ENCODE assay signal across 25 cellular contexts in the genomic region with DNA sequence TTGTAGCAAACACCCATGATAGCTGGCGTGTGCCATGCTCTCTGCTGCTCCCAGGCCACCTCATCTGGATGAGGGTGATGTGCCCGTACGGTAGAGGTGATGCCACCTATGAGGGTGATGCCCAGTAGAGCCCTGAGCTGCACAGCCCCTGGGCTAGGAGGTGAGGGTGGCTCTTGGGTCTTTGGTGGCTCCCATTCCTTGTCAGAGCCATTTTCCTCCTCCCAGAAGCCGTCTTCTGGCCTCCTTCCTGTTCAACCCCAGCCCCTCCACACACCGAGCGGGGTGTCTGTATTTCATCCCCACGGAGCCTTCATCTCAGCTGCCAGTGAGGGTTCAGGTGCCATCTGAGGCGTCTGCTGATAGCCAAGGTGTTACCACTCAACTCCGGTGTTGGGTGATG.
"Had no signal": no experiment of that assay in that cellular context is flagged by ENCODE, and none has a peak within 500 bp of the region (broad histone marks: within the 10 kb centered on the region; RNA-seq: fewer than 3 reads in every experiment).

No MANE protein-coding gene starts in this region.

- H3K9me3 Mint-ChIP-seq: activated B cell treated with CpG ODN at 0.5 μM for 24 hours; activated naive CD4-positive, alpha-beta T cell treated with anti-CD3 and anti-CD28 coated beads for 36 hours had no signal

- H3K27ac ChIP-seq: brain microvascular endothelial cell, Peyer's patch, SJSA1 had no signal

- H3K9me3 ChIP-seq: Peyer's patch, SJSA1 had no signal

- H3K4me3 ChIP-seq: K562, Peyer's patch, SJSA1 had no signal

- H3K4me3 Mint-ChIP-seq: activated B cell treated with CpG ODN at 0.5 μM for 24 hours; activated CD4-positive, alpha-beta T cell treated with anti-CD3 and anti-CD28 coated beads, Interleukin-2, amount 10 ng/mL, durations not matched to agents 24 days and 14 days; activated CD8-positive, alpha-beta memory T cell treated with anti-CD3 and anti-CD28 coated beads, Interleukin-2, amount 10 ng/mL, durations not matched to agents 7 days and 5 days; activated naive CD4-positive, alpha-beta T cell treated with anti-CD3 and anti-CD28 coated beads for 36 hours; activated naive CD8-positive, alpha-beta T cell; activated T-cell treated with anti-CD3 and anti-CD28 coated beads, Interleukin-2, amount 50 U/mL, for 24 hours; activated T-helper 1 cell treated with anti-CD3 and anti-CD28 coated beads, Interleukin-12 subunit alpha, Interleukin-12 subunit beta, Interleukin-2, Interleukin-4 antibody, amounts not matched to agents 30 ng/mL and 10 ng/mL and 1 ng/mL, durations not matched to agents 14 hours and 24 hours and 36 hours had no signal

- H3K36me3 Mint-ChIP-seq: activated CD8-positive, alpha-beta memory T cell treated with anti-CD3 and anti-CD28 coated beads, Interleukin-2, amount 10 ng/mL, durations not matched to agents 7 days and 5 days; activated naive CD8-positive, alpha-beta T cell had no signal

- H3K27me3 ChIP-seq: brain microvascular endothelial cell, Peyer's patch, SJSA1 had no signal

- H3K4me1 ChIP-seq: SJSA1 had no signal

- H3K27me3 Mint-ChIP-seq: activated B cell treated with CpG ODN at 0.5 μM for 24 hours; activated CD4-positive, alpha-beta T cell treated with anti-CD3 and anti-CD28 coated beads, Interleukin-2, amount 10 ng/mL, durations not matched to agents 24 days and 14 days; activated CD8-positive, alpha-beta memory T cell treated with anti-CD3 and anti-CD28 coated beads, Interleukin-2, amount 10 ng/mL, durations not matched to agents 7 days and 5 days; activated naive CD8-positive, alpha-beta T cell; activated T-cell treated with anti-CD3 and anti-CD28 coated beads, Interleukin-2, amount 50 U/mL, for 24 hours had no signal

- H3K27ac Mint-ChIP-seq: activated B cell treated with CpG ODN at 0.5 μM for 24 hours; activated CD4-positive, alpha-beta T cell treated with anti-CD3 and anti-CD28 coated beads, Interleukin-2, amount 10 ng/mL, durations not matched to agents 24 days and 14 days; activated CD8-positive, alpha-beta memory T cell treated with anti-CD3 and anti-CD28 coated beads, Interleukin-2, amount 10 ng/mL, durations not matched to agents 7 days and 5 days; activated naive CD4-positive, alpha-beta T cell treated with anti-CD3 and anti-CD28 coated beads for 36 hours; activated naive CD8-positive, alpha-beta T cell; activated T-cell treated with anti-CD3 and anti-CD28 coated beads, Interleukin-2, amount 50 U/mL, for 24 hours; activated T-helper 1 cell treated with anti-CD3 and anti-CD28 coated beads, Interleukin-12 subunit alpha, Interleukin-12 subunit beta, Interleukin-2, Interleukin-4 antibody, amounts not matched to agents 30 ng/mL and 10 ng/mL and 1 ng/mL, durations not matched to agents 14 hours and 24 hours and 36 hours had no signal

- DNase-seq: activated B cell treated with CpG ODN at 0.5 μM for 24 hours; activated CD4-positive, alpha-beta T cell treated with anti-CD3 and anti-CD28 coated beads for 1 hour; activated CD4-positive, alpha-beta T cell treated with anti-CD3 and anti-CD28 coated beads, Interleukin-2, amount 10 ng/mL, durations not matched to agents 24 days and 14 days; activated CD4-positive, alpha-beta T cell treated with anti-CD3 and anti-CD28 coated beads, Interleukin-2, amount 50 U/mL, for 48 hours; activated CD8-positive, alpha-beta memory T cell treated with anti-CD3 and anti-CD28 coated beads, Interleukin-2, amount 10 ng/mL, durations not matched to agents 7 days and 5 days; activated gamma-delta T cell; activated naive CD4-positive, alpha-beta T cell treated with anti-CD3 and anti-CD28 coated beads for 36 hours; activated T-cell treated with anti-CD3 and anti-CD28 coated beads, Interleukin-2, amount 50 U/mL, for 24 hours; brain microvascular endothelial cell; caudate nucleus; Karpas-422; MM.1S; NCI-H1105; NCI-H1436; NCI-H187; NCI-H2081; NCI-H510A treated with DMSO at 0.1 percent for 48 hours; SHP77; T-helper 2 cell; T1000 had no signal

- H3K36me3 ChIP-seq: brain microvascular endothelial cell, Peyer's patch, SJSA1 had no signal

- ATAC-seq: activated CD8-positive, alpha-beta memory T cell treated with anti-CD3 and anti-CD28 coated beads, Interleukin-2, amount 10 ng/mL, durations not matched to agents 7 days and 5 days had no signal
